In genomic region chr13:31591834-31592233, GRCh38 we compare ENCODE assay signal across 33 cellular contexts.
"Had no signal": no experiment of that assay in that cellular context is flagged by ENCODE, and none has a peak within 500 bp of the region (broad histone marks: within the 10 kb centered on the region; RNA-seq: fewer than 3 reads in every experiment).

No MANE protein-coding gene starts in this region.

- H3K36me3 Mint-ChIP-seq: activated naive CD8-positive, alpha-beta T cell treated with anti-CD3 and anti-CD28 coated beads for 36 hours; T-cell had no signal

- H3K4me3 Mint-ChIP-seq: activated CD4-positive, alpha-beta T cell treated with anti-CD3 and anti-CD28 coated beads, Interleukin-2, amount 10 ng/mL, durations not matched to agents 24 days and 14 days; activated CD8-positive, alpha-beta T cell treated with anti-CD3 and anti-CD28 coated beads for 36 hours; activated naive CD8-positive, alpha-beta T cell treated with anti-CD3 and anti-CD28 coated beads for 36 hours; activated T-cell treated with anti-CD3 and anti-CD28 coated beads, Interleukin-2, amount 50 U/mL, for 72 hours; activated T-helper 17 cell treated with anti-CD3 and anti-CD28 coated beads, Interleukin-2, amount 50 U/mL, for 72 hours; T-cell had no signal

- H3K27me3 ChIP-seq: brain microvascular endothelial cell had no signal

- H3K27ac Mint-ChIP-seq: activated CD4-positive, alpha-beta T cell treated with anti-CD3 and anti-CD28 coated beads, Interleukin-2, amount 10 ng/mL, durations not matched to agents 24 days and 14 days; activated CD8-positive, alpha-beta T cell treated with anti-CD3 and anti-CD28 coated beads for 36 hours; activated naive CD8-positive, alpha-beta T cell treated with anti-CD3 and anti-CD28 coated beads for 36 hours; activated T-cell treated with anti-CD3 and anti-CD28 coated beads, Interleukin-2, amount 50 U/mL, for 72 hours; activated T-helper 17 cell treated with anti-CD3 and anti-CD28 coated beads, Interleukin-2, amount 50 U/mL, for 72 hours; T-cell had no signal

- H2AFZ ChIP-seq: PC-9 had no signal

- H3K9me3 Mint-ChIP-seq: activated CD4-positive, alpha-beta T cell treated with anti-CD3 and anti-CD28 coated beads, Interleukin-2, amount 10 ng/mL, durations not matched to agents 24 days and 14 days; activated CD8-positive, alpha-beta T cell treated with anti-CD3 and anti-CD28 coated beads for 36 hours; activated naive CD8-positive, alpha-beta T cell treated with anti-CD3 and anti-CD28 coated beads for 36 hours; activated T-helper 17 cell treated with anti-CD3 and anti-CD28 coated beads, Interleukin-2, amount 50 U/mL, for 72 hours had no signal

- ATAC-seq: activated CD8-positive, alpha-beta T cell treated with anti-CD3 and anti-CD28 coated beads for 36 hours; activated T-cell treated with anti-CD3 and anti-CD28 coated beads, Interleukin-2, amount 50 U/mL, for 72 hours; activated T-helper 17 cell treated with anti-CD3 and anti-CD28 coated beads, Interleukin-2, amount 50 U/mL, for 72 hours; Right ventricle myocardium inferior; SK-N-SH treated with all-trans-retinoic acid at 6 μM for 48 hours; T-cell had no signal

- H3K36me3 ChIP-seq: brain microvascular endothelial cell had no signal

- H3K27me3 Mint-ChIP-seq: activated CD4-positive, alpha-beta T cell treated with anti-CD3 and anti-CD28 coated beads, Interleukin-2, amount 10 ng/mL, durations not matched to agents 24 days and 14 days; activated CD8-positive, alpha-beta T cell treated with anti-CD3 and anti-CD28 coated beads for 36 hours had no signal

- H3K4me3 ChIP-seq: PC-9 had no signal

- DNase-seq: activated CD4-positive, alpha-beta T cell treated with anti-CD3 and anti-CD28 coated beads, Interleukin-2, amount 10 ng/mL, durations not matched to agents 24 days and 14 days; activated CD4-positive, alpha-beta T cell treated with anti-CD3 and anti-CD28 coated beads, Interleukin-2, amount 50 U/mL, for 4 hours; activated CD8-positive, alpha-beta T cell treated with anti-CD3 and anti-CD28 coated beads for 36 hours; activated effector memory CD4-positive, alpha-beta T cell treated with anti-CD3 and anti-CD28 coated beads, Interleukin-2, amount 50 U/mL, for 16 hours; activated naive CD4-positive, alpha-beta T cell; activated naive CD4-positive, alpha-beta T cell treated with anti-CD3 and anti-CD28 coated beads, Interleukin-2, amount 50 U/mL, for 16 hours; activated naive CD8-positive, alpha-beta T cell treated with anti-CD3 and anti-CD28 coated beads for 36 hours; activated T-cell treated with anti-CD3 and anti-CD28 coated beads, Interleukin-2, amount 50 U/mL, for 1 hour; activated T-cell treated with anti-CD3 and anti-CD28 coated beads, Interleukin-2, amount 50 U/mL, for 72 hours; amniotic stem cell; aorta; brain microvascular endothelial cell; central memory CD4-positive, alpha-beta T cell; NCI-H1105; NCI-H1417 treated with DMSO at 0.1 percent for 48 hours; NCI-H187 treated with DMSO at 0.1 percent for 48 hours; NCI-H2081; NCI-H2171 treated with DMSO at 0.1 percent for 48 hours; NCI-H2227 treated with DMSO at 0.1 percent for 48 hours; NCI-H446; NCI-H510A treated with DMSO at 0.1 percent for 48 hours; NCI-H526 treated with DMSO at 0.1 percent for 48 hours; NCI-H774; PC-9; SIG-M5; T-cell; T-helper 2 cell; T-helper 9 cell had no signal

- H3K27ac ChIP-seq: brain microvascular endothelial cell, PC-9, RWPE1, VCaP had no signal

- H3K4me1 Mint-ChIP-seq: activated CD4-positive, alpha-beta T cell treated with anti-CD3 and anti-CD28 coated beads, Interleukin-2, amount 10 ng/mL, durations not matched to agents 24 days and 14 days; activated naive CD8-positive, alpha-beta T cell treated with anti-CD3 and anti-CD28 coated beads for 36 hours; activated T-helper 17 cell treated with anti-CD3 and anti-CD28 coated beads, Interleukin-2, amount 50 U/mL, for 72 hours; T-cell had no signal

- H3K4me2 ChIP-seq: PC-9 had no signal
